In genomic region chr6:27679968-27680694, GRCh38 we compare ENCODE assay signal across 13 cellular contexts.
A peak's percentile ranks its signal among the peaks of the same experiment; 100 is the strongest.
DNase-seq lines count a peak whose midpoint lies in the region; ATAC-seq and TF ChIP-seq lines count a peak whose summit lies in the region.
"Had no signal": no experiment of that assay in that cellular context is flagged by ENCODE, and none has a peak within 500 bp of the region (broad histone marks: within the 10 kb centered on the region; RNA-seq: fewer than 3 reads in every experiment).

No MANE protein-coding gene starts in this region.

- no peak overlapping the region for H3K9ac ChIP-seq in mesenchymal stem cell (ENCODE audit: low read length)

- TF ChIP-seq EP300 in upper lobe of left lung (IDR thresholded peaks at IDR 0.05) = no peak

- H2BK5ac ChIP-seq in mesenchymal stem cell (ENCODE audit: low read depth, low read length, poor library complexity, severe bottlenecking) = no peak overlapping the region

- H2BK120ac ChIP-seq in mesenchymal stem cell (ENCODE audit: low read depth, low read length) = no peak overlapping the region

- H3K27me3 ChIP-seq in CD8-positive, alpha-beta memory T cell (ENCODE audit: insufficient read depth, low read length, poor library complexity, severe bottlenecking) = peaks cover 44% of the 10 kb centered on the region
- H3K27me3 ChIP-seq in mesenchymal stem cell (ENCODE audit: control insufficient read depth in 1 of 2, insufficient read depth in 1 of 2, low read length in 2 of 2) (peaks cover 26 to 34% of the 10 kb centered on the region in 2 experiments), upper lobe of left lung (peaks cover 0 to 31% (median 16%) of the 10 kb centered on the region in 4 donors), foreskin keratinocyte (peaks cover 13% of the 10 kb centered on the region)

- no peaks in the 10 kb centered on the region for H3K9me3 ChIP-seq in CD8-positive, alpha-beta memory T cell (ENCODE audit: low read length)
- H3K9me3 ChIP-seq in mesenchymal stem cell (ENCODE audit: control insufficient read depth, low read length) (no peaks in the 10 kb centered on the region), upper lobe of left lung (peaks cover 0 to 3% (median 0%) of the 10 kb centered on the region in 4 donors)
- H3K9me3 ChIP-seq: esophagus muscularis mucosa had no signal

- H3K18ac ChIP-seq in mesenchymal stem cell (ENCODE audit: low read depth in 1 of 2, low read length in 2 of 2) = no peak overlapping the region

- H2BK12ac ChIP-seq in mesenchymal stem cell (ENCODE audit: low read length in 2 of 2) = no peak overlapping the region

- TF ChIP-seq CTCF in brain (conservative IDR thresholded peaks at IDR 0.05) = no peak
- no peak for TF ChIP-seq CTCF in upper lobe of left lung (IDR thresholded peaks at IDR 0.05)
- no peak for TF ChIP-seq CTCF in foreskin keratinocyte (conservative IDR thresholded peaks at IDR 0.05)
- TF ChIP-seq CTCF in GM20000 (IDR thresholded peaks at IDR 0.05; ENCODE audit: extremely low read depth, missing control alignments) = no peak

- no peak overlapping the region for H2AFZ ChIP-seq in mesenchymal stem cell (ENCODE audit: low read depth, low read length)

- no peak overlapping the region for H3K27ac ChIP-seq in CD8-positive, alpha-beta memory T cell (ENCODE audit: low read depth, low read length)
- no peak overlapping the region for H3K27ac ChIP-seq in mesenchymal stem cell (ENCODE audit: low read length, poor library complexity, severe bottlenecking)
- no peak overlapping the region for H3K27ac ChIP-seq in upper lobe of left lung
- H3K27ac ChIP-seq in foreskin keratinocyte = no peak overlapping the region
- H3K27ac ChIP-seq: esophagus muscularis mucosa, HL-60 had no signal

- H2BK15ac ChIP-seq in mesenchymal stem cell (ENCODE audit: low read depth, poor library complexity, severe bottlenecking) = no peak overlapping the region

- no peak overlapping the region for H2AK5ac ChIP-seq in mesenchymal stem cell (ENCODE audit: low read length, severe bottlenecking)

- no peak for DNase-seq in CD8-positive, alpha-beta memory T cell
- DNase-seq in mesenchymal stem cell (no peak), upper lobe of left lung (no peak), foreskin keratinocyte (no peak), NCI-H748 treated with DMSO at 0.1 percent for 48 hours (lab: John Stamatoyannopoulos, UW) (no peak), GM20000 (ENCODE audit: low spot score) (no peak)
- DNase-seq: Calu3; NCI-H1417 treated with DMSO at 0.1 percent for 48 hours; stimulated activated CD4-positive, alpha-beta T cell treated with anti-CD3 and anti-CD28 coated beads, Interleukin-12 subunit alpha, Interleukin-12 subunit beta, amount 100 ng/mL, for 4 hours had no signal

- H3K4me3 Mint-ChIP-seq in CD8-positive, alpha-beta memory T cell = peak overlapping the region in 5 of 7 donors; percentile 13 to 64 (median 24)
- peak overlapping the region; percentile 72 to 89 (median 87) for H3K4me3 Mint-ChIP-seq in brain

- no peak overlapping the region for H3K23ac ChIP-seq in mesenchymal stem cell (ENCODE audit: low read length in 2 of 2)

- H3K79me1 ChIP-seq in mesenchymal stem cell (replicated peaks; ENCODE audit: low read length, poor library complexity, severe bottlenecking) = no peaks in the 10 kb centered on the region

- H3K14ac ChIP-seq in mesenchymal stem cell (ENCODE audit: low read length in 2 of 2) = no peak overlapping the region

- H3K4me1 ChIP-seq in CD8-positive, alpha-beta memory T cell (ENCODE audit: insufficient read depth, low read length) = no peaks in the 10 kb centered on the region
- H3K4me1 ChIP-seq in mesenchymal stem cell (ENCODE audit: control insufficient read depth, insufficient read depth, low read depth, low read length) = peaks cover 3% of the 10 kb centered on the region
- peaks cover 0 to 6% (median 0%) of the 10 kb centered on the region in 4 donors for H3K4me1 ChIP-seq in upper lobe of left lung
- H3K4me1 ChIP-seq in foreskin keratinocyte = no peaks in the 10 kb centered on the region

- H4K8ac ChIP-seq in mesenchymal stem cell (ENCODE audit: low read length) = no peak overlapping the region

- no peak overlapping the region for H4K91ac ChIP-seq in mesenchymal stem cell (ENCODE audit: low read length)

- peak overlapping the region; percentile 46 for H3K4me2 ChIP-seq in mesenchymal stem cell (ENCODE audit: low read length, poor library complexity, severe bottlenecking)

- H3K4me1 Mint-ChIP-seq in CD8-positive, alpha-beta memory T cell = peaks cover 11 to 12% (median 12%) of the 10 kb centered on the region in 3 donors
- H3K4me1 Mint-ChIP-seq in brain = peaks cover 24% of the 10 kb centered on the region

- peaks cover 0 to 4% (median 0%) of the 10 kb centered on the region in 3 donors for H3K36me3 Mint-ChIP-seq in CD8-positive, alpha-beta memory T cell
- no peaks in the 10 kb centered on the region for H3K36me3 Mint-ChIP-seq in brain

- peak overlapping the region in 4 of 8 donors; percentile 44 to 73 (median 56) for H3K27ac Mint-ChIP-seq in CD8-positive, alpha-beta memory T cell
- H3K27ac Mint-ChIP-seq in brain = peak overlapping the region in 1 of 5 experiments; percentile 29

- WGBS in mesenchymal stem cell = 20% methylated on average over 42 of the region's 47 CpGs
- 8 to 10% methylated on average over 46 to 47 of the region's 47 CpGs for WGBS in upper lobe of left lung, 2 donors

- peaks cover 74 to 76% of the 10 kb centered on the region in 2 donors for H3K27me3 Mint-ChIP-seq in CD8-positive, alpha-beta memory T cell
- peaks cover 98% of the 10 kb centered on the region for H3K27me3 Mint-ChIP-seq in brain

- no peak overlapping the region for H3K4me3 ChIP-seq in CD8-positive, alpha-beta memory T cell (ENCODE audit: low read length)
- peak overlapping the region in 1 of 2 experiments; percentile 61 for H3K4me3 ChIP-seq in mesenchymal stem cell (ENCODE audit: insufficient read depth in 1 of 2, low read depth in 1 of 2, low read length in 2 of 2)
- H3K4me3 ChIP-seq in upper lobe of left lung = no peak overlapping the region
- H3K4me3 ChIP-seq: esophagus muscularis mucosa had no signal

- peaks cover 4 to 33% (median 26%) of the 10 kb centered on the region in 5 donors for H3K9me3 Mint-ChIP-seq in CD8-positive, alpha-beta memory T cell
- H3K9me3 Mint-ChIP-seq in brain = peaks cover 0 to 34% (median 9%) of the 10 kb centered on the region in 5 experiments

- no peak overlapping the region for H3K4ac ChIP-seq in mesenchymal stem cell (ENCODE audit: low read depth in 1 of 2, low read length in 2 of 2)

- POLR2A ChIA-PET in CD8-positive, alpha-beta memory T cell (lab: Charles Lee) = no interaction called here

- ATAC-seq in HG02763 (IDR thresholded peaks at IDR 0.05; ENCODE audit: unreplicated experiment) (peak; percentile 17), upper lobe of left lung (ENCODE audit: low FRiP score in 2 of 2) (no peak), foreskin keratinocyte (no peak)

- CTCF ChIA-PET in CD8-positive, alpha-beta memory T cell (lab: Charles Lee) = interaction anchor here (1.6 kb wide), 1 partner anchor 367 kb away, joined by 3 read pairs; no protein-coding TSS in a partner anchor

- H3K36me3 ChIP-seq in CD8-positive, alpha-beta memory T cell (ENCODE audit: insufficient read depth, low read length) = no peaks in the 10 kb centered on the region
- H3K36me3 ChIP-seq in mesenchymal stem cell (ENCODE audit: control insufficient read depth in 1 of 2, insufficient read depth in 2 of 2, low read depth in 1 of 2, low read length in 2 of 2) (no peaks in the 10 kb centered on the region), upper lobe of left lung (no peaks in the 10 kb centered on the region)
- H3K36me3 ChIP-seq: esophagus muscularis mucosa had no signal

- TF ChIP-seq POLR2A in upper lobe of left lung (IDR thresholded peaks at IDR 0.05) = no peak
